Comparison of ENCODE assay signal across 1 cellular context in the genomic region with DNA sequence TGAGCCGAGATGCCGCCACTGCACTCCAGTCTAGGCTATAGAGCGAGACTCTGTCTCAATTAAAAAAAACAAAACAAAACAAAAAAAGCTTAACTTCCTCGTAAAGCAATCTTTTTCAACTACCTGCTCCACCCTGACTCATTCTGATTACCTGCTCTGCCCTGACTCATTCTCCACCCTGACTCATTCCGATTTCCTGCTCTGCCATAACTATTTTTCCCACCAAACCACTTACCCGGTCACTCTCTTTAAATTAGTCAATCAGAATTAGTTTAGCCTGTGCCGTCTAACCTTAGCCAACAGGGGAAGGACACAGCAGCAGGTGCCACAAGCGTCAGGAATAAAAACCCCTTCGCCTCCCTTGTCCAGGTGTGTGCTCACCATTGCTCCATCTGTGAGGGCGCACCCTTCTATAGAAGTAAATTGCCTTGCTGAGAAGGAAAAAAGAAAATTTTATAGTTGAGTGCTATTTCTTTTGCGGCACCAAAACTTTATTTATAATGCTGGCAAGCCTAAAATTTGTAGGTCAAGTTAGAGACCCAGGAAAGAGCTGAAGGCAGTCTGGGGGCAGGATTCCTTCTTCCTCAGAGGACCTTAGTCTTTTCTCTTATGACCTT.
A peak's percentile ranks its signal among the peaks of the same experiment; 100 is the strongest.
TF ChIP-seq lines count a peak whose summit lies in the region.

No MANE protein-coding gene starts in this region.

TF ChIP-seq in K562, 482 proteins besides CTCF, POLR2A, EP300 and RAD21 (continued from another document):
- 0 out of 2 replicates have a peak, but pooled peaks have one; percentile 43 for TF ChIP-seq CBX1 (IDR thresholded peaks at IDR 0.05; ENCODE audit: low read depth)
- TF ChIP-seq HCFC1 (IDR thresholded peaks at IDR 0.05; ENCODE audit: low read depth, low read length): no peak
- no peak for TF ChIP-seq ZNF232 (CRISPR knock-in tag; IDR thresholded peaks at IDR 0.05)
- no peak for TF ChIP-seq USF1 (CRISPR knock-in tag; IDR thresholded peaks at IDR 0.05)
- no peak for TF ChIP-seq NELFE (IDR thresholded peaks at IDR 0.05; ENCODE audit: insufficient read depth, insufficient read length)
- no peak for TF ChIP-seq MEIS2 (IDR thresholded peaks at IDR 0.05; ENCODE audit: partially characterized antibody)
- no peak for TF ChIP-seq ZNF707 (CRISPR knock-in tag; conservative IDR thresholded peaks at IDR 0.05)
- no peak for TF ChIP-seq ZBTB12 (CRISPR knock-in tag; IDR thresholded peaks at IDR 0.05)
- no peak for TF ChIP-seq PTBP1 (IDR thresholded peaks at IDR 0.05; ENCODE audit: low read depth, low read length)
- TF ChIP-seq ZNF583 (CRISPR knock-in tag; IDR thresholded peaks at IDR 0.05): no peak
- TF ChIP-seq TRIM28 (IDR thresholded peaks at IDR 0.05): peak; percentile 86; the same call in 1 of the 2 replicates
- TF ChIP-seq ZNF408 (CRISPR knock-in tag; IDR thresholded peaks at IDR 0.05; ENCODE audit: low read depth): no peak
- TF ChIP-seq NFATC3 (IDR thresholded peaks at IDR 0.05): no peak
